ENCODE assay signal across 8 cellular contexts in the genomic region with DNA sequence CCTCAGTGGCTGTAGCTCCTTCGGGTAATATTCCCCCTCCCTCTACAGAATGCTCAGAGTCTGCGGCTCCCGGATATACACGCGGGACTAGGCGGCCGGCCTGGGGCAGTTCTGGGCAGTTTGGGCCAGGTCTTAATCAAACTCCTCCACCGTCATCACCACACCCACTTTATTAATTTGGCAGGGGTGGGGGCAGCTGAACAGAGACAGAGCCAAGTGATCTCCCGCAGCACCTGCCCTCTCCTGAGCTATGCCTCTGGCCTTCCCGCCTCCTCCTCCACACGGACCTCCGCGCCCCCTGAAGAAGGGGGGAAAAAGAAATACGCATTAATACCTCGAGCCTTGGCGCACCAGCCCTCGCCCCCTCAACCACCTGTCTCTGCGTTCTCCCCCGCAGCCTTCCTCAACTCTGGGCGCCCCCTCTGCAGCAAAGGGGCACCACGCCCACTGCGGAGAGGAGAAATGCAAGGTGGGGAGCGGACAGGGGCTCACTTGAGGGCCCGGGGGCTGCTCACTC. TPM values are rescaled to one million over a fixed set of nuclear protein-coding genes. Genes with fewer than 3 reads are reported as not detected.
A peak's percentile ranks its signal among the peaks of the same experiment; 100 is the strongest.
DNase-seq lines count a peak whose midpoint lies in the region; ATAC-seq and TF ChIP-seq lines count a peak whose summit lies in the region.

No MANE protein-coding gene starts in this region.

- no peaks in the 10 kb centered on the region for H3K27me3 Mint-ChIP-seq in activated naive CD8-positive, alpha-beta T cell
- H3K27me3 Mint-ChIP-seq in progenitor cell of endocrine pancreas: peaks cover 12% of the 10 kb centered on the region

- intact Hi-C loops in left cardiac atrium (cut with DNase I): loop anchor here in 1 of 2 donors (5.0 kb wide), 1 partner anchor 41 kb away; no protein-coding TSS in a partner anchor

- peak overlapping the region; percentile 91 for H3K27ac Mint-ChIP-seq in activated naive CD8-positive, alpha-beta T cell
- no peak overlapping the region for H3K27ac Mint-ChIP-seq in progenitor cell of endocrine pancreas

- no peaks in the 10 kb centered on the region for H3K9me3 Mint-ChIP-seq in activated naive CD8-positive, alpha-beta T cell (ENCODE audit: low read depth)
- H3K9me3 Mint-ChIP-seq in progenitor cell of endocrine pancreas (ENCODE audit: low read depth): no peaks in the 10 kb centered on the region

- H3K36me3 Mint-ChIP-seq in activated naive CD8-positive, alpha-beta T cell: no peaks in the 10 kb centered on the region
- H3K36me3 Mint-ChIP-seq in progenitor cell of endocrine pancreas (ENCODE audit: insufficient read depth): peaks cover 3% of the 10 kb centered on the region

- peak; percentile 31 for DNase-seq in activated T-cell treated with anti-CD3 and anti-CD28 coated beads, Interleukin-2, amount 50 U/mL, for 1 hour
- DNase-seq in activated T-cell treated with anti-CD3 and anti-CD28 coated beads for 4 hours (no peak), KBM-7 (peak; percentile 32), left cardiac atrium (peak; percentile 52), progenitor cell of endocrine pancreas (ENCODE audit: low spot score, unreplicated experiment) (no peak), ACHN (no peak)

- in situ Hi-C loops in KBM-7 (cut with MboI; ENCODE audit: low pct_unique_long_range_greater_than_20kb, low sequenced_read_pairs): no loop called here
- in situ Hi-C loops in ACHN (cut with HindIII; ENCODE audit: low pct_ligation_motif_present, low pct_unique_long_range_greater_than_20kb, low sequenced_read_pairs): no loop called here

- H3K4me3 Mint-ChIP-seq in activated naive CD8-positive, alpha-beta T cell: peak overlapping the region; percentile 94
- peak overlapping the region; percentile 75 for H3K4me3 Mint-ChIP-seq in progenitor cell of endocrine pancreas (ENCODE audit: low read depth)

- H3K4me1 Mint-ChIP-seq in activated naive CD8-positive, alpha-beta T cell (ENCODE audit: low read depth): peaks cover 87% of the 10 kb centered on the region
- H3K4me1 Mint-ChIP-seq in progenitor cell of endocrine pancreas (ENCODE audit: low read depth): peaks cover 6% of the 10 kb centered on the region

- ATAC-seq in left cardiac atrium (peak; percentile 38 to 45), HG02884 (IDR thresholded peaks at IDR 0.05; ENCODE audit: unreplicated experiment) (no peak)

- TF ChIP-seq CTCF in progenitor cell of endocrine pancreas (IDR thresholded peaks at IDR 0.05; ENCODE audit: unreplicated experiment): no peak

RNA-seq across cellular contexts. Expression of gene CD34, which starts 42.6 kb away (rescaled TPM):
- 100 to 1,000 TPM; 101 to 115 TPM for total RNA-seq in left cardiac atrium
- 0.07 TPM in 1 of 2 replicates, not detected in the other for total RNA-seq in progenitor cell of endocrine pancreas

Comparison
In these comparisons a context has a peak if more than half of its experiments do, and no peak if none do; other contexts are left out.
1. DNase-seq: peak in activated T-cell treated with anti-CD3 and anti-CD28 coated beads, Interleukin-2, amount 50 U/mL, for 1 hour (single experiment), KBM-7 (single experiment) and left cardiac atrium (single experiment); none in activated T-cell treated with anti-CD3 and anti-CD28 coated beads for 4 hours (single experiment), progenitor cell of endocrine pancreas (single experiment) and ACHN (single experiment).
2. RNA of gene CD34, which starts 42.6 kb away (total RNA-seq): 101 to 115 TPM in left cardiac atrium; 0.07 TPM in progenitor cell of endocrine pancreas; every median in the first group is over 10 times any median in the second.